ENCODE assay signal across 8 cellular contexts in the genomic region with DNA sequence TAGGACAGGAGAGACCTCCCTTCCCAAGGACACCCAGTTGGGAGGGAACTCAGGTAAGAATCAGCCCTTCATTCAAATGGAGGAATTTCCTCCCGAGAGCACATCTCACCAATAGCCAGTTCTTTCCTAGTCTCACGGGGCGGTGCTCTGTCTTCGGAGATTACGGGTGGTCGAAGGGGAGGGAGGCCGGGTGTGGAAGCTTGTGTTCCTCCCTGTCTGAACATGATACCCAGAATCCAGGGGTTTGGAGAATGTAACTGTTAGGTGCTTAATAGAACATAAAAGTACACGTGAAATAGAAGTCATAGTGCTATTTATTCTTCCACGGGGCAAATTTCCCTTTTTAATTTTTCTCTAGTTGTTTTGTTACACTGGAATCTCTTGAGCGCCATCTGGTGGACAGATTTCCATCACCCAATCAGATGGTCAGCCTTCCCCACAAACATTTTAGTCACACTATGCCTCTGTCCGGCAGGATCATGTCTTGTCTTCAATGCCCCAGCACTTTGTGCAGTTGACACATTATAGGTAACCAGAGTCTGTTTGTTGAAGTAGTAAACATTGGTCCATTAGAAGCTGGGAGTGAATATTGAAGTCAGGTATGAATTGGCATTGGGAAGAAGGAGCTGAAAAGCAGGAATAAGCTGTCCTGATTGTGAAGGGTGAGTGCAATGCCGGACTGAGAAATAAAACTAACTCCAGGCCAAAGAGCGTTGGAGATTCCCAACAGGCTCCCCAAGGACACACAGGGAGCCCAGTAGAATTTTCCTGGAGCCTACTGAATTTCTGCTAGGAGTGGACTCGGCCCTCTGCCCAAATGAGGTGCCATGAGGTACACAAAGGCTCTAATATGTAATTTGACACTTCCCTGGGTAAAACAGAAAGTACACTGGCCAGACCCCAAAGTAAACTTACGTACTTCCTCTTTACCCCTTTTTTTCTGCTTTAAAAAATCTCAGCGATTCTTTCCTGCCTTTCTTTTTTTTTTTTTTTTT.
A peak's percentile ranks its signal among the peaks of the same experiment; 100 is the strongest.
DNase-seq lines count a peak whose midpoint lies in the region; ATAC-seq and TF ChIP-seq lines count a peak whose summit lies in the region.

No MANE protein-coding gene starts in this region.

- H3K4me3 ChIP-seq in choroid plexus epithelial cell (ENCODE audit: low read depth, low read length), result peak overlapping the region; percentile 60

- DNase-seq in GDM1 (lab: John Stamatoyannopoulos, UW) (peak; percentile 18), NCI-H446 (lab: John Stamatoyannopoulos, UW) (peak; percentile 73 to 84), choroid plexus epithelial cell (ENCODE audit: low read depth) (peak; percentile 95), left kidney (ENCODE audit: low read depth, low spot score) (peak; percentile 93)
- peak; percentile 46 to 52 for DNase-seq in activated CD4-positive, alpha-beta T cell treated with anti-CD3 and anti-CD28 coated beads for 24 hours (ENCODE audit: low read depth in 2 of 2)
- DNase-seq in stimulated activated CD4-positive, alpha-beta T cell treated with anti-CD3 and anti-CD28 coated beads, Interleukin-2, amount 100 ng/mL, for 4 hours (ENCODE audit: low read depth), result peak; percentile 40

- ATAC-seq in HG03066 (IDR thresholded peaks at IDR 0.05; ENCODE audit: low read depth, unreplicated experiment) (peak; percentile 73), GM21723 (IDR thresholded peaks at IDR 0.05; ENCODE audit: unreplicated experiment) (no peak)

- TF ChIP-seq CTCF in choroid plexus epithelial cell (conservative IDR thresholded peaks at IDR 0.05; ENCODE audit: low read depth, low read length), result peak; percentile 84

Comparison
In these comparisons a context has a peak if more than half of its experiments do, and no peak if none do; other contexts are left out.
1. DNase-seq: peak in every context shown above with its lines; median percentile 95 in choroid plexus epithelial cell; 93 in left kidney; 78 in NCI-H446; 49 in activated CD4-positive, alpha-beta T cell treated with anti-CD3 and anti-CD28 coated beads for 24 hours; 40 in stimulated activated CD4-positive, alpha-beta T cell treated with anti-CD3 and anti-CD28 coated beads, Interleukin-2, amount 100 ng/mL, for 4 hours; 18 in GDM1.